In the genomic region with DNA sequence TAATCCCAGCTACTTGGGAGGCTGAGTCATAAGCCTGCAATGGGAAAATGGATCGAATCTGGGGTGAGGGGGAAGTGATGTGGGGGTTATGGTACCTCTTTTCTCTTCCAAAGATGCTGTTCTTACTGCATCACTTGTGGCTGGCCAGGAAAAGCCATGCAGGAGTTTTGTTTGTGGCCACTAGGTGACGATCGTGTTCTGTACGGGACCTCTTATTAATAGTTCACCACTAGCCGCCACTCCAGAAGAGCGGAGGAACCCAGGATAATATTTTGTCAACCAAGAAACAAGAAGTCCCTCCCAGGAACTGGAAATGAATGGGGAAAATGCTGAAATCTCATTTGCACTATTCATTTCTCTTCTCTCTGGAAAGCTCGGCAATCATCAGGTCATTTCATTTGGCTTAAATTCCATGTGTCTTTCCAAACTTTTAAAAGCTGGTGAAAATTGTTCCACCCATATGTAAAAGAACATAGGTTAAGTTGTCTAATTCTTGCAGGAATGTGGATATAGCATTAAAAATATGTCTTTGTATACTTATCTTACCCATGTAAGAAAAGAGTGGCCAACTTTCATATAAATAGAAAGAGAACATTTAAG, we compare ENCODE assay signal across 8 cellular contexts. TPM values are rescaled to one million over a fixed set of nuclear protein-coding genes. Genes with fewer than 3 reads are reported as not detected.
A peak's percentile ranks its signal among the peaks of the same experiment; 100 is the strongest.
DNase-seq lines count a peak whose midpoint lies in the region; ATAC-seq and TF ChIP-seq lines count a peak whose summit lies in the region.

No MANE protein-coding gene starts in this region.

- H2AFZ ChIP-seq in mesenchymal stem cell (ENCODE audit: low read depth, low read length): no peak overlapping the region

- DNase-seq in CD4-positive, alpha-beta T cell: peak in 6 of 10 experiments; percentile 7 to 31 (median 16)
- DNase-seq in NCI-H187 treated with DMSO at 0.1 percent for 48 hours (lab: John Stamatoyannopoulos, UW) (peak; percentile 60), T-helper 22 cell (ENCODE audit: low read depth) (peak; percentile 8), mesenchymal stem cell (peak; percentile 73), suprapubic skin (ENCODE audit: low spot score in 2 of 2) (peak; percentile 74 to 83)

- H3K23ac ChIP-seq in mesenchymal stem cell (ENCODE audit: low read length in 2 of 2): no peak overlapping the region

- TF ChIP-seq EP300 in suprapubic skin (IDR thresholded peaks at IDR 0.05): no peak

- H2AK5ac ChIP-seq in mesenchymal stem cell (ENCODE audit: low read length, severe bottlenecking): no peak overlapping the region

- 8% methylated on average over 6 of the region's 7 CpGs for WGBS in mesenchymal stem cell
- WGBS in suprapubic skin: 3% methylated on average over 7 of the region's 7 CpGs

- H3K4me2 ChIP-seq in mesenchymal stem cell (ENCODE audit: low read length, poor library complexity, severe bottlenecking): no peak overlapping the region

- peaks cover 77% of the 10 kb centered on the region for H3K36me3 Mint-ChIP-seq in CD4-positive, alpha-beta T cell (ENCODE audit: low read depth)

- no peak overlapping the region for H4K91ac ChIP-seq in mesenchymal stem cell (ENCODE audit: low read length)

- no peaks in the 10 kb centered on the region for H3K27me3 ChIP-seq in CD4-positive, alpha-beta T cell (ENCODE audit: control insufficient read depth, insufficient read depth, low read length)
- H3K27me3 ChIP-seq in endocrine pancreas (ENCODE audit: control insufficient read depth, insufficient read depth, low read length) (no peaks in the 10 kb centered on the region), mesenchymal stem cell (ENCODE audit: control insufficient read depth in 1 of 2, insufficient read depth in 1 of 2, low read length in 2 of 2) (no peaks in the 10 kb centered on the region), suprapubic skin (no peaks in the 10 kb centered on the region)

- H3K27ac Mint-ChIP-seq in CD4-positive, alpha-beta T cell: peak overlapping the region; percentile 70

- H3K4me1 Mint-ChIP-seq in CD4-positive, alpha-beta T cell (ENCODE audit: low read depth): peaks cover 78% of the 10 kb centered on the region

- H3K9ac ChIP-seq in endocrine pancreas (ENCODE audit: control insufficient read depth, insufficient read depth, low read length) (no peak overlapping the region), mesenchymal stem cell (ENCODE audit: low read length) (peak overlapping the region; percentile 34)

- TF ChIP-seq POLR2A in suprapubic skin (IDR thresholded peaks at IDR 0.05): no peak

- no peak overlapping the region for H2BK120ac ChIP-seq in mesenchymal stem cell (ENCODE audit: low read depth, low read length)

- no peak overlapping the region for H3K27ac ChIP-seq in CD4-positive, alpha-beta T cell (ENCODE audit: low read depth, low read length)
- H3K27ac ChIP-seq in mesenchymal stem cell (ENCODE audit: low read length, poor library complexity, severe bottlenecking) (no peak overlapping the region), suprapubic skin (no peak overlapping the region)

- POLR2A ChIA-PET in CD4-positive, alpha-beta T cell (lab: Charles Lee): interaction anchor here (3.0 to 4.3 kb wide), 2 partner anchors 8 to 21 kb away, joined by 13 to 27 read pairs; a partner anchor contains a TSS

- no peak overlapping the region for H4K8ac ChIP-seq in mesenchymal stem cell (ENCODE audit: low read length)

- H3K4me3 Mint-ChIP-seq in CD4-positive, alpha-beta T cell: no peak overlapping the region

- H3K4ac ChIP-seq in mesenchymal stem cell (ENCODE audit: low read depth in 1 of 2, low read length in 2 of 2): no peak overlapping the region

- H2BK5ac ChIP-seq in mesenchymal stem cell (ENCODE audit: low read depth, low read length, poor library complexity, severe bottlenecking): no peak overlapping the region

- no peak overlapping the region for H3K18ac ChIP-seq in mesenchymal stem cell (ENCODE audit: low read depth in 1 of 2, low read length in 2 of 2)

- H3K9me3 Mint-ChIP-seq in CD4-positive, alpha-beta T cell: no peaks in the 10 kb centered on the region

- H3K14ac ChIP-seq in mesenchymal stem cell (ENCODE audit: low read length in 2 of 2): no peak overlapping the region

- peak; percentile 62 for TF ChIP-seq CTCF in CD4-positive, alpha-beta T cell (IDR thresholded peaks at IDR 0.05)
- peak; percentile 82 to 84 for TF ChIP-seq CTCF in suprapubic skin (IDR thresholded peaks at IDR 0.05)

- H3K4me1 ChIP-seq in endocrine pancreas (ENCODE audit: control insufficient read depth, insufficient read depth, low read length) (no peaks in the 10 kb centered on the region), mesenchymal stem cell (ENCODE audit: control insufficient read depth, insufficient read depth, low read depth, low read length) (no peaks in the 10 kb centered on the region), suprapubic skin (no peaks in the 10 kb centered on the region)

- H3K36me3 ChIP-seq in endocrine pancreas (ENCODE audit: control insufficient read depth, insufficient read depth, low read length) (no peaks in the 10 kb centered on the region), mesenchymal stem cell (ENCODE audit: control insufficient read depth in 1 of 2, insufficient read depth in 2 of 2, low read depth in 1 of 2, low read length in 2 of 2) (no peaks in the 10 kb centered on the region), suprapubic skin (no peaks in the 10 kb centered on the region)

- CTCF ChIA-PET in CD4-positive, alpha-beta T cell (lab: Charles Lee): interaction anchor here (0.9 to 2.6 kb wide), 5 partner anchors 15 to 155 kb away, joined by 3 to 11 read pairs (median 3); a partner anchor contains a TSS

- ATAC-seq in CD4-positive, alpha-beta T cell (ENCODE audit: poor library complexity): peak; percentile 52
- ATAC-seq in GM18870 (IDR thresholded peaks at IDR 0.05; ENCODE audit: unreplicated experiment) (peak; percentile 93), HG03045 (IDR thresholded peaks at IDR 0.05; ENCODE audit: unreplicated experiment) (peak; percentile 93)

- H2BK15ac ChIP-seq in mesenchymal stem cell (ENCODE audit: low read depth, poor library complexity, severe bottlenecking): no peak overlapping the region

- no peaks in the 10 kb centered on the region for H3K79me1 ChIP-seq in mesenchymal stem cell (replicated peaks; ENCODE audit: low read length, poor library complexity, severe bottlenecking)

- no peaks in the 10 kb centered on the region for H3K27me3 Mint-ChIP-seq in CD4-positive, alpha-beta T cell

- H2BK12ac ChIP-seq in mesenchymal stem cell (ENCODE audit: low read length in 2 of 2): no peak overlapping the region

- H3K9me3 ChIP-seq in CD4-positive, alpha-beta T cell (ENCODE audit: control insufficient read depth, low read length): no peaks in the 10 kb centered on the region
- H3K9me3 ChIP-seq in endocrine pancreas (ENCODE audit: control insufficient read depth, low read length) (no peaks in the 10 kb centered on the region), mesenchymal stem cell (ENCODE audit: control insufficient read depth, low read length) (no peaks in the 10 kb centered on the region), suprapubic skin (no peaks in the 10 kb centered on the region)

- intact Hi-C loops in CD4-positive, alpha-beta T cell (cut with DNase I, micrococcal nuclease): loop anchor here (2.0 to 5.0 kb wide), 2 partner anchors 72 to 155 kb away; no protein-coding TSS in a partner anchor

- peak overlapping the region; percentile 43 for H3K4me3 ChIP-seq in endocrine pancreas (ENCODE audit: control insufficient read depth, insufficient read depth, low read length)
- H3K4me3 ChIP-seq in mesenchymal stem cell (ENCODE audit: insufficient read depth in 1 of 2, low read depth in 1 of 2, low read length in 2 of 2): no peak overlapping the region
- no peak overlapping the region for H3K4me3 ChIP-seq in suprapubic skin

RNA-seq across cellular contexts. Expression of a gene that starts 8.9 kb away (rescaled TPM):
- total RNA-seq in CD4-positive, alpha-beta T cell: 10 to 100 TPM; 10.5 to 10.7 TPM
- polyA plus RNA-seq in mesenchymal stem cell (2013, experiment 1 of 2): 0.25 TPM
- polyA plus RNA-seq in mesenchymal stem cell (2013, experiment 2 of 2): 0.27 TPM
- under 1 TPM in 3 of 4 donors, not detected in 1; 0.32 to 0.47 (median 0.38) TPM for total RNA-seq in suprapubic skin

RNA-seq across cellular contexts. Expression of a gene that starts 20.9 kb away (rescaled TPM):
- total RNA-seq in CD4-positive, alpha-beta T cell: 10 to 100 TPM; 14.7 to 14.9 TPM
- polyA plus RNA-seq in mesenchymal stem cell (2013, experiment 1 of 2): 27.9 TPM
- polyA plus RNA-seq in mesenchymal stem cell (2013, experiment 2 of 2): 28.7 TPM
- 10 to 100 TPM; 15.0 to 19.5 (median 17.4) TPM for total RNA-seq in suprapubic skin

Comparison
In these comparisons a context has a peak if more than half of its experiments do, and no peak if none do; other contexts are left out.
1. DNase-seq: peak in every context shown above with its lines; median percentile 78 in suprapubic skin; 73 in mesenchymal stem cell; 60 in NCI-H187 treated with DMSO at 0.1 percent for 48 hours; 16 in CD4-positive, alpha-beta T cell; 8 in T-helper 22 cell.
2. RNA of a gene that starts 8.9 kb away (total RNA-seq): 10.5 to 10.7 TPM in CD4-positive, alpha-beta T cell; 0.32 to 0.47 TPM in suprapubic skin; every median in the first group is over 4 times any median in the second.
3. Peak in every context shown above with its lines, with median percentiles within 50 percentile points of each other: ATAC-seq.